ENCODE assay signal across 8 cellular contexts in genomic region chr15:70763120-70763949, GRCh38. TPM values are rescaled to one million over a fixed set of nuclear protein-coding genes. Genes with fewer than 3 reads are reported as not detected.
A peak's percentile ranks its signal among the peaks of the same experiment; 100 is the strongest.
DNase-seq lines count a peak whose midpoint lies in the region; ATAC-seq and TF ChIP-seq lines count a peak whose summit lies in the region.

Gene UACA (minus strand): TSS chr15:70763558. CDS start chr15:70763407, 151 bp downstream.

- ATAC-seq in GM18858 (IDR thresholded peaks at IDR 0.05; ENCODE audit: unreplicated experiment) (peak; percentile 62), HG03108 (IDR thresholded peaks at IDR 0.05; ENCODE audit: unreplicated experiment) (peak; percentile 86)
- ATAC-seq in activated CD4-positive, alpha-beta T cell treated with anti-CD3 and anti-CD28 coated beads for 36 hours: peak; percentile 98

- H3K36me3 ChIP-seq in spleen: no peaks in the 10 kb centered on the region

- H3K27ac ChIP-seq in spleen: peak within 1 kb of the TSS; percentile 77 to 93 (median 88)

- peak within 1 kb of the TSS; percentile 77 for H3K4me3 Mint-ChIP-seq in activated CD4-positive, alpha-beta T cell treated with anti-CD3 and anti-CD28 coated beads for 36 hours

- peaks cover 5 to 65% (median 34%) of the 10 kb centered on the region in 6 donors for H3K4me1 ChIP-seq in spleen

- peak; percentile 35 to 95 (median 44) for TF ChIP-seq POLR2A in spleen (IDR thresholded peaks at IDR 0.05)

- intact Hi-C loops in activated CD4-positive, alpha-beta T cell treated with anti-CD3 and anti-CD28 coated beads for 36 hours (cut with DNase I, micrococcal nuclease): loop anchor here in 1 of 2 experiments (1.0 to 5.0 kb wide), 6 partner anchors 129 to 1464 kb away; partner anchors contain the start of genes LRRC49, MYO9A, RPLP1 and SENP8
- intact Hi-C loops in spleen (cut with DNase I; ENCODE audit: low total_unique reads): no loop called here

- peak within 1 kb of the TSS; percentile 92 for H3K4me3 ChIP-seq in choroid plexus epithelial cell (ENCODE audit: low read depth, low read length)
- H3K4me3 ChIP-seq in spleen: peak within 1 kb of the TSS; percentile 53 to 81 (median 74)

- H3K27me3 Mint-ChIP-seq in activated CD4-positive, alpha-beta T cell treated with anti-CD3 and anti-CD28 coated beads for 36 hours: peaks cover 27% of the 10 kb centered on the region

- peaks cover 0 to 56% (median 11%) of the 10 kb centered on the region in 7 donors for H3K27me3 ChIP-seq in spleen (replicated peaks in 1 of 7)

- peak within 1 kb of the TSS; percentile 45 for H3K27ac Mint-ChIP-seq in activated CD4-positive, alpha-beta T cell treated with anti-CD3 and anti-CD28 coated beads for 36 hours

- no peaks in the 10 kb centered on the region for H3K36me3 Mint-ChIP-seq in activated CD4-positive, alpha-beta T cell treated with anti-CD3 and anti-CD28 coated beads for 36 hours (ENCODE audit: low read depth)

- no peaks in the 10 kb centered on the region for H3K9me3 ChIP-seq in spleen

- WGBS in spleen, 5 donors: 1 to 4% (median 1%) methylated on average over 34 to 79 of the region's 79 CpGs

- DNase-seq in NCI-H2227 (lab: John Stamatoyannopoulos, UW; ENCODE audit: unreplicated experiment) (peak; percentile 92), choroid plexus epithelial cell (ENCODE audit: low read depth) (peak; percentile 98), islet precursor cell (peak; percentile 100), spleen (peak; percentile 94), SHP77 treated with DMSO at 0.1 percent for 48 hours (lab: John Stamatoyannopoulos, UW) (no peak)
- DNase-seq in activated CD4-positive, alpha-beta T cell treated with anti-CD3 and anti-CD28 coated beads for 36 hours: peak; percentile 91

- peaks cover 19% of the 10 kb centered on the region for H3K4me1 Mint-ChIP-seq in activated CD4-positive, alpha-beta T cell treated with anti-CD3 and anti-CD28 coated beads for 36 hours

- POLR2A ChIA-PET in activated CD4-positive, alpha-beta T cell treated with anti-CD3 and anti-CD28 coated beads for 36 hours (lab: Charles Lee): no interaction called here

- CTCF ChIA-PET in activated CD4-positive, alpha-beta T cell treated with anti-CD3 and anti-CD28 coated beads for 36 hours (lab: Charles Lee): interaction anchor here (0.7 kb wide), 1 partner anchor 391 kb away, joined by 3 read pairs; no protein-coding TSS in a partner anchor

- H3K9me3 Mint-ChIP-seq in activated CD4-positive, alpha-beta T cell treated with anti-CD3 and anti-CD28 coated beads for 36 hours (ENCODE audit: low read depth): no peaks in the 10 kb centered on the region

- TF ChIP-seq CTCF in choroid plexus epithelial cell (conservative IDR thresholded peaks at IDR 0.05; ENCODE audit: low read depth, low read length): no peak
- peak in 4 of 11 experiments; percentile 9 to 37 (median 18) for TF ChIP-seq CTCF in spleen (IDR thresholded peaks at IDR 0.05 in 8 of 11, conservative IDR thresholded peaks at IDR 0.05 in 3 of 11)

RNA-seq across cellular contexts. Expression of gene UACA, which starts in this region (rescaled TPM):
- total RNA-seq in activated CD4-positive, alpha-beta T cell treated with anti-CD3 and anti-CD28 coated beads for 36 hours: 1 to 10 TPM; 6.6 TPM
- 100 to 1,000 TPM in 1 of 7 donors, 10 to 100 TPM in 6; 47.4 to 113 (median 85.3) TPM for total RNA-seq in spleen
- 10 to 100 TPM; 21.9 to 94.2 (median 62.9) TPM for polyA plus RNA-seq in spleen

Comparison
In these comparisons a context has a peak if more than half of its experiments do, and no peak if none do; other contexts are left out.
1. RNA of gene UACA (total RNA-seq): 47.4 to 113 TPM in spleen; 6.6 TPM in activated CD4-positive, alpha-beta T cell treated with anti-CD3 and anti-CD28 coated beads for 36 hours; every median in the first group is over 4 times any median in the second.
2. Peak in every context shown above with its lines, with median percentiles within 50 percentile points of each other: ATAC-seq.